5 cellular contexts compared by ENCODE assay signal in genomic region chr5:1422522-1422921, GRCh38. TPM values are rescaled to one million over a fixed set of nuclear protein-coding genes. Genes with fewer than 3 reads are reported as not detected.
"Had no signal": no experiment of that assay in that cellular context is flagged by ENCODE, and none has a peak within 500 bp of the region (broad histone marks: within the 10 kb centered on the region; RNA-seq: fewer than 3 reads in every experiment).

No MANE protein-coding gene starts in this region.

RNA-seq across cellular contexts. Expression of gene SLC6A3, which starts 22.7 kb away (rescaled TPM):
- total RNA-seq: activated CD4-positive, alpha-beta memory T cell treated with anti-CD3 and anti-CD28 coated beads, Interleukin-2, amount 10 ng/mL, durations not matched to agents 7 days and 5 days; activated CD4-positive, alpha-beta T cell treated with anti-CD3 and anti-CD28 coated beads for 36 hours; activated CD8-positive, alpha-beta T cell treated with anti-CD3 and anti-CD28 coated beads, Interleukin-2, amount 10 ng/mL, durations not matched to agents 7 days and 5 days; activated T-helper 2 cell treated with anti-CD3 and anti-CD28 coated beads, Interferon-gamma antibody, Interleukin-2, Interleukin-4, amounts not matched to agents 10 μg/mL and 5 μg/mL and 100 μg/mL, durations not matched to agents 14 hours and 24 hours and 36 hours; body of pancreas had no signal
